ENCODE assay signal across 24 cellular contexts in the genomic region with DNA sequence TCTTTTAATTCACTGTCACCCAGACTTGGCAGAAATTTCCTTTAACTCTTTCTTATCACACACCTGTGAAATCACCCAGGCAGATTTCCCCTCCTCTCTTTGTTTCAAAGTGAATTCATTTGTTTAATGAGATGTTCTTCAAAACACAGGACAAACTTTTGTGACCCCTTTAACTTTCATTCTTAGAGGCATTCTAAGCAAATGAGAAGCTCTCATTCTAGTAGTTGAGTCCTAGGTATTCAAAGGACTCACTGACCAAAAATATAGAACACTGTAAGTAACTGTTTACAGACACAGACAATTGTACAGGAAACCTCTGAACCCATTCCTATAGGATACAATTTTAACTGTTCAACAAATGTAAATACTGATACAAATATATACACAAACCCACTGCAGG. TPM values are rescaled to one million over a fixed set of nuclear protein-coding genes. Genes with fewer than 3 reads are reported as not detected.
DNase-seq lines count a peak whose midpoint lies in the region; ATAC-seq and TF ChIP-seq lines count a peak whose summit lies in the region.
"Had no signal": no experiment of that assay in that cellular context is flagged by ENCODE, and none has a peak within 500 bp of the region (broad histone marks: within the 10 kb centered on the region; RNA-seq: fewer than 3 reads in every experiment).

No MANE protein-coding gene starts in this region.

- no peak for DNase-seq in CD4-positive, alpha-beta memory T cell
- DNase-seq in GM12865 (ENCODE audit: low read depth) (peak; percentile 44), OCI-LY7 (ENCODE audit: low spot score) (peak; percentile 59), uterus (no peak), Right ventricle myocardium superior (no peak)
- DNase-seq in effector memory CD8-positive, alpha-beta T cell: no peak
- DNase-seq: activated B cell treated with CpG ODN at 0.5 μM for 24 hours; activated CD8-positive, alpha-beta memory T cell treated with anti-CD3 and anti-CD28 coated beads, Interleukin-2, amount 50 U/mL, for 4 hours; AML-193; central memory CD4-positive, alpha-beta T cell; DMS 273 treated with DMSO at 0.1 percent for 48 hours; effector CD8-positive, alpha-beta T cell; lower lobe of right lung; NCI-H1694; NCI-H446 treated with DMSO at 0.1 percent for 48 hours; NK-92 treated with Interleukin-12 subunit alpha and Interleukin-12 subunit beta, amount 100 ng/mL, for 24 hours; stimulated activated CD4-positive, alpha-beta T cell treated with anti-CD3 and anti-CD28 coated beads, Interleukin-4, amount 100 ng/mL, for 4 hours; stimulated activated CD8-positive, alpha-beta memory T cell treated with anti-CD3 and anti-CD28 coated beads, Interleukin-4, amount 100 ng/mL, for 48 hours; SW 1271; tibial artery had no signal

- peaks cover 0 to 28% (median 13%) of the 10 kb centered on the region in 8 donors for H3K9me3 Mint-ChIP-seq in CD4-positive, alpha-beta memory T cell
- H3K9me3 Mint-ChIP-seq in effector memory CD8-positive, alpha-beta T cell: peaks cover 0 to 3% of the 10 kb centered on the region in 2 donors

- peaks cover 46 to 52% of the 10 kb centered on the region in 2 donors for H3K36me3 Mint-ChIP-seq in CD4-positive, alpha-beta memory T cell
- peaks cover 14% of the 10 kb centered on the region for H3K36me3 Mint-ChIP-seq in effector memory CD8-positive, alpha-beta T cell (ENCODE audit: insufficient read depth)

- H3K4me3 ChIP-seq in CD4-positive, alpha-beta memory T cell (ENCODE audit: low read length in 2 of 2): no peak overlapping the region
- no peak overlapping the region for H3K4me3 ChIP-seq in GM12865 (ENCODE audit: low read depth, low read length)
- peak overlapping the region; percentile 10 for H3K4me3 ChIP-seq in OCI-LY7 (ENCODE audit: low read depth, low read length, poor library complexity, severe bottlenecking)
- H3K4me3 ChIP-seq in uterus: no peak overlapping the region
- H3K4me3 ChIP-seq: lower lobe of right lung, skin epidermis, tibial artery had no signal

- H3K27me3 Mint-ChIP-seq in CD4-positive, alpha-beta memory T cell: no peaks in the 10 kb centered on the region
- H3K27me3 Mint-ChIP-seq in effector memory CD8-positive, alpha-beta T cell: no peaks in the 10 kb centered on the region
- H3K27me3 Mint-ChIP-seq: activated B cell treated with CpG ODN at 0.5 μM for 24 hours, progenitor cell of endocrine pancreas had no signal

- H2AFZ ChIP-seq in OCI-LY7 (ENCODE audit: low read length): no peak overlapping the region

- POLR2A ChIA-PET in CD4-positive, alpha-beta memory T cell (lab: Charles Lee; ENCODE audit: partially characterized antibody): interaction anchor here (1.4 to 15.0 kb wide), 2 partner anchors 12 to 109 kb away, joined by 4 to 257 read pairs; partner anchors contain the start of gene LRRC8C
- POLR2A ChIA-PET in OCI-LY7 (lab: Charles Lee): interaction anchor here (1.2 to 1.5 kb wide), 3 partner anchors 9 to 70 kb away, joined by 3 to 5 read pairs (median 3); no protein-coding TSS in a partner anchor

- H3K4me3 Mint-ChIP-seq in CD4-positive, alpha-beta memory T cell: peak overlapping the region in 7 of 8 donors; percentile 10 to 73 (median 37)
- H3K4me3 Mint-ChIP-seq in effector memory CD8-positive, alpha-beta T cell: peak overlapping the region in 1 of 2 donors; percentile 43
- H3K4me3 Mint-ChIP-seq: activated B cell treated with CpG ODN at 0.5 μM for 24 hours had no signal

- peaks cover 73% of the 10 kb centered on the region for H3K4me1 ChIP-seq in CD4-positive, alpha-beta memory T cell (ENCODE audit: insufficient read depth, low read length)
- H3K4me1 ChIP-seq in OCI-LY7 (ENCODE audit: insufficient read depth, low read length, poor library complexity, severe bottlenecking) (peaks cover 22% of the 10 kb centered on the region), uterus (no peaks in the 10 kb centered on the region)

- H3K79me2 ChIP-seq in OCI-LY7 (ENCODE audit: insufficient read depth, low read depth, low read length): peaks cover 9% of the 10 kb centered on the region; the same call in 1 of the 2 replicates

- intact Hi-C loops in CD4-positive, alpha-beta memory T cell (cut with micrococcal nuclease): loop anchor here (1.0 kb wide), 1 partner anchor 11 kb away; no protein-coding TSS in a partner anchor
- intact Hi-C loops in OCI-LY7 (cut with micrococcal nuclease; ENCODE audit: unreplicated experiment) (no loop called here), uterus (cut with DNase I; ENCODE audit: low total_unique reads) (no loop called here), Right ventricle myocardium superior (cut with DNase I) (no loop called here)

- no peaks in the 10 kb centered on the region for H3K9me3 ChIP-seq in CD4-positive, alpha-beta memory T cell (ENCODE audit: control insufficient read depth in 1 of 2, low read length in 2 of 2)
- H3K9me3 ChIP-seq in OCI-LY7 (ENCODE audit: low read length): peaks cover 24% of the 10 kb centered on the region
- no peaks in the 10 kb centered on the region for H3K9me3 ChIP-seq in uterus
- H3K9me3 ChIP-seq: lower lobe of right lung, tibial artery had no signal

- H3K27me3 ChIP-seq in CD4-positive, alpha-beta memory T cell (ENCODE audit: insufficient read depth, low read length): no peaks in the 10 kb centered on the region
- no peaks in the 10 kb centered on the region for H3K27me3 ChIP-seq in uterus
- H3K27me3 ChIP-seq: tibial artery had no signal

- no peak for TF ChIP-seq CTCF in GM12865 (IDR thresholded peaks at IDR 0.05; ENCODE audit: insufficient read depth, low read depth, low read length, missing control alignments)
- TF ChIP-seq CTCF in OCI-LY7 (conservative IDR thresholded peaks at IDR 0.05; ENCODE audit: low read length): no peak
- no peak for TF ChIP-seq CTCF in uterus (IDR thresholded peaks at IDR 0.05)

- H3K36me3 ChIP-seq in CD4-positive, alpha-beta memory T cell (ENCODE audit: insufficient read depth, low read length): no peaks in the 10 kb centered on the region
- H3K36me3 ChIP-seq in OCI-LY7 (ENCODE audit: insufficient read depth, low read length) (peaks cover 10% of the 10 kb centered on the region; the same call in 1 of the 2 replicates), uterus (no peaks in the 10 kb centered on the region)
- H3K36me3 ChIP-seq: lower lobe of right lung, tibial artery had no signal

- H3K27ac Mint-ChIP-seq in CD4-positive, alpha-beta memory T cell: peak overlapping the region; percentile 45 to 86 (median 71)
- H3K27ac Mint-ChIP-seq in effector memory CD8-positive, alpha-beta T cell: peak overlapping the region; percentile 71 to 84
- H3K27ac Mint-ChIP-seq: activated B cell treated with CpG ODN at 0.5 μM for 24 hours, progenitor cell of endocrine pancreas had no signal

- peak overlapping the region; percentile 56 for H3K4me2 ChIP-seq in OCI-LY7 (ENCODE audit: low read length)

- no peaks in the 10 kb centered on the region for H3K9me2 ChIP-seq in OCI-LY7 (ENCODE audit: insufficient read depth, low read length)

- H3K27ac ChIP-seq in CD4-positive, alpha-beta memory T cell (ENCODE audit: low read depth, low read length): no peak overlapping the region
- H3K27ac ChIP-seq in OCI-LY7 (ENCODE audit: low read depth, low read length, poor library complexity, severe bottlenecking) (peak overlapping the region; percentile 11), uterus (peak overlapping the region in 1 of 2 donors; percentile 23)
- H3K27ac ChIP-seq: lower lobe of right lung, skin epidermis, tibial artery had no signal

- CTCF ChIA-PET in CD4-positive, alpha-beta memory T cell (lab: Charles Lee; ENCODE audit: partially characterized antibody): interaction anchor here (0.9 to 1.5 kb wide), 2 partner anchors 27 to 38 kb away, joined by 3 to 5 read pairs; no protein-coding TSS in a partner anchor
- CTCF ChIA-PET in OCI-LY7 (lab: Charles Lee; ENCODE audit: unreplicated experiment): no interaction called here

- TF ChIP-seq POLR2A in uterus (IDR thresholded peaks at IDR 0.05): no peak

- peak; percentile 19 for ATAC-seq in effector memory CD8-positive, alpha-beta T cell (replicated peaks)
- no peak for ATAC-seq in HG03196 (IDR thresholded peaks at IDR 0.05; ENCODE audit: unreplicated experiment)
- no peak for ATAC-seq in GM19395 (IDR thresholded peaks at IDR 0.05; ENCODE audit: unreplicated experiment)
- no peak for ATAC-seq in Right ventricle myocardium superior (ENCODE audit: poor library complexity)
- ATAC-seq: lower lobe of right lung had no signal

- H4K20me1 ChIP-seq in OCI-LY7 (ENCODE audit: insufficient read depth, low read length): no peaks in the 10 kb centered on the region

- peaks cover 58 to 77% (median 67%) of the 10 kb centered on the region in 4 donors for H3K4me1 Mint-ChIP-seq in CD4-positive, alpha-beta memory T cell
- peaks cover 40 to 64% of the 10 kb centered on the region in 2 donors for H3K4me1 Mint-ChIP-seq in effector memory CD8-positive, alpha-beta T cell (ENCODE audit: low read depth in 2 of 2)

- no TSS peak for BruUV-seq in OCI-LY7 (replicated peaks; lab: Mats Ljungman, UMichigan)

RNA-seq across cellular contexts. Expression of gene LRRC8C, which starts 16.9 kb away (rescaled TPM):
- 10 to 100 TPM; 56.7 to 57.1 TPM for total RNA-seq in CD4-positive, alpha-beta memory T cell
- 10 to 100 TPM; 21.2 to 30.1 TPM for polyA plus RNA-seq in CD4-positive, alpha-beta memory T cell
- total RNA-seq in OCI-LY7 (2014; rRNA removed; shearing (Covaris generic)): 4.1 and 6.0 TPM in 2 replicates
- total RNA-seq in OCI-LY7 (2022): 8.8 and 9.0 TPM in 2 replicates
- total RNA-seq in uterus: 10 to 100 TPM; 10.9 to 23.8 (median 19.8) TPM
- total RNA-seq in Right ventricle myocardium superior: 5.9 TPM

Comparison
In these comparisons a context has a peak if more than half of its experiments do, and no peak if none do; other contexts are left out.
1. DNase-seq: peak in GM12865 (single experiment) and OCI-LY7 (single experiment); none in CD4-positive, alpha-beta memory T cell (0 of 5), effector memory CD8-positive, alpha-beta T cell (0 of 3), uterus (0 of 2) and Right ventricle myocardium superior (single experiment).